In genomic region chr1:167721617-167722151, GRCh38 we compare ENCODE assay signal across 8 cellular contexts. TPM values are rescaled to one million over a fixed set of nuclear protein-coding genes. Genes with fewer than 3 reads are reported as not detected.
A peak's percentile ranks its signal among the peaks of the same experiment; 100 is the strongest.
DNase-seq lines count a peak whose midpoint lies in the region; ATAC-seq, FAIRE-seq and TF ChIP-seq lines count a peak whose summit lies in the region.

Gene MPZL1 (plus strand): TSS chr1:167721982. CDS start chr1:167722152, 170 bp downstream.

- no peaks in the 10 kb centered on the region for H3K36me3 ChIP-seq in HUES48 (ENCODE audit: control insufficient read depth, insufficient read depth, low read length)
- H3K36me3 ChIP-seq in OCI-LY3 (replicated peaks; ENCODE audit: low read depth, low read length): peaks cover 10% of the 10 kb centered on the region
- no peaks in the 10 kb centered on the region for H3K36me3 ChIP-seq in mucosa of descending colon (ENCODE audit: low read depth)

- H3K4me1 ChIP-seq in HUES48 (ENCODE audit: control insufficient read depth, insufficient read depth, low read length) (peaks cover 44% of the 10 kb centered on the region), OCI-LY3 (ENCODE audit: low read length) (peaks cover 74% of the 10 kb centered on the region), mucosa of descending colon (ENCODE audit: low read depth) (peaks cover 14% of the 10 kb centered on the region)

- ATAC-seq in GM21423 (IDR thresholded peaks at IDR 0.05; ENCODE audit: unreplicated experiment) (peak; percentile 91), mucosa of descending colon (peak; percentile 97)

- H3K4me3 ChIP-seq in HUES48 (ENCODE audit: low read depth, low read length) (peak within 1 kb of the TSS; percentile 86), OCI-LY3 (ENCODE audit: low read length) (peak within 1 kb of the TSS; percentile 78), epithelial cell of esophagus (ENCODE audit: low read length) (peak within 1 kb of the TSS; percentile 76), mucosa of descending colon (peak within 1 kb of the TSS; percentile 95)

- peaks cover 46% of the 10 kb centered on the region for H3K79me2 ChIP-seq in OCI-LY3 (ENCODE audit: low read length)

- intact Hi-C loops in mucosa of descending colon (cut with DNase I, micrococcal nuclease): loop anchor here (10.0 kb wide), 1 partner anchor 83 kb away; no protein-coding TSS in a partner anchor

- TF ChIP-seq CTCF in D721Med (IDR thresholded peaks at IDR 0.05; ENCODE audit: insufficient read depth, missing control alignments) (no peak), OCI-LY3 (IDR thresholded peaks at IDR 0.05; ENCODE audit: low read depth, low read length) (no peak), epithelial cell of esophagus (IDR thresholded peaks at IDR 0.05; ENCODE audit: insufficient read depth, low read depth, low read length, missing control alignments) (no peak), mucosa of descending colon (IDR thresholded peaks at IDR 0.05) (no peak)

- H3K27me3 ChIP-seq in HUES48 (ENCODE audit: control insufficient read depth, insufficient read depth, low read length) (0 out of 2 replicates have a peak, but pooled peaks cover 3% of the 10 kb centered on the region), OCI-LY3 (ENCODE audit: low read depth, low read length) (no peaks in the 10 kb centered on the region)

- DNase-seq in D721Med (ENCODE audit: insufficient read length, low spot score) (peak; percentile 100), activated T-cell treated with anti-CD3 and anti-CD28 coated beads for 24 hours (ENCODE audit: low read depth) (peak; percentile 90), epithelial cell of esophagus (ENCODE audit: low read depth) (peak; percentile 94), mucosa of descending colon (peak; percentile 95 to 99 (median 98))
- DNase-seq in stimulated activated CD8-positive, alpha-beta memory T cell treated with anti-CD3 and anti-CD28 coated beads, Interleukin-4, amount 100 ng/mL, for 1 hour (ENCODE audit: low read depth in 2 of 2, low spot score in 1 of 2): peak; percentile 82 to 88

- H4K20me1 ChIP-seq in OCI-LY3 (ENCODE audit: insufficient read depth, low read length): peaks cover 26% of the 10 kb centered on the region

- H3K9me3 ChIP-seq in HUES48 (ENCODE audit: control insufficient read depth, insufficient read depth, low read length) (no peaks in the 10 kb centered on the region), OCI-LY3 (ENCODE audit: insufficient read depth, low read length) (no peaks in the 10 kb centered on the region), mucosa of descending colon (no peaks in the 10 kb centered on the region)

- H3K9ac ChIP-seq in HUES48 (ENCODE audit: low read depth, low read length) (peak within 1 kb of the TSS; percentile 72), OCI-LY3 (ENCODE audit: low read length) (peak within 1 kb of the TSS; percentile 77)

- H3K27ac ChIP-seq in HUES48 (ENCODE audit: low read depth, low read length) (peak within 1 kb of the TSS; percentile 46), OCI-LY3 (ENCODE audit: low read length) (peak within 1 kb of the TSS; percentile 81)

- peak within 1 kb of the TSS; percentile 51 for H2AFZ ChIP-seq in OCI-LY3 (ENCODE audit: low read depth, low read length)

- H3K4me2 ChIP-seq in OCI-LY3 (ENCODE audit: low read length): peak within 1 kb of the TSS; percentile 82

- no peak for FAIRE-seq in D721Med (lab: Jason Lieb, UNC)

RNA-seq across cellular contexts. Expression of gene MPZL1, which starts in this region (rescaled TPM):
- total RNA-seq in mucosa of descending colon: 100 to 1,000 TPM in 2 of 3 donors, 10 to 100 TPM in 1; 95.6 to 117 (median 103) TPM

Comparison
In these comparisons a context has a peak if more than half of its experiments do, and no peak if none do; other contexts are left out.
1. Peak in every context shown above with its lines: DNase-seq, ATAC-seq, H3K4me3 ChIP-seq and H3K27ac ChIP-seq.